33 cellular contexts compared by ENCODE assay signal in genomic region chr14:36550899-36551298, GRCh38. TPM values are rescaled to one million over a fixed set of nuclear protein-coding genes. Genes with fewer than 3 reads are reported as not detected.
"Had no signal": no experiment of that assay in that cellular context is flagged by ENCODE, and none has a peak within 500 bp of the region (broad histone marks: within the 10 kb centered on the region; RNA-seq: fewer than 3 reads in every experiment).

No MANE protein-coding gene starts in this region.

- H3K36me3 Mint-ChIP-seq: stimulated activated effector memory CD8-positive, alpha-beta T cell treated with anti-CD3 and anti-CD28 coated beads, Interleukin-12 subunit alpha, Interleukin-12 subunit beta, amount 100 ng/mL, for 72 hours; stimulated activated memory B cell treated with anti-CD40 and anti-IgM and Interleukin-4, amounts not matched to agents 10 μg/mL and 1 μg/mL and 100 μg/mL, for 72 hours; stimulated activated naive B cell treated with anti-CD40 and anti-IgM and Interleukin-4, amounts not matched to agents 10 μg/mL and 1 μg/mL and 100 μg/mL, for 72 hours; type B pancreatic cell had no signal

- DNase-seq: stimulated activated CD4-positive, alpha-beta T cell treated with anti-CD3 and anti-CD28 coated beads, Interleukin-2, amount 100 ng/mL, for 48 hours; stimulated activated CD4-positive, alpha-beta T cell treated with anti-CD3 and anti-CD28 coated beads, Interleukin-4, amount 100 ng/mL, for 1 hour; stimulated activated CD4-positive, alpha-beta T cell treated with anti-CD3 and anti-CD28 coated beads, Interleukin-4, amount 100 ng/mL, for 24 hours; stimulated activated CD4-positive, alpha-beta T cell treated with anti-CD3 and anti-CD28 coated beads, Interleukin-4, amount 100 ng/mL, for 4 hours; stimulated activated CD8-positive, alpha-beta memory T cell treated with anti-CD3 and anti-CD28 coated beads, Interleukin-4, amount 100 ng/mL, for 48 hours; stimulated activated naive B cell treated with anti-CD40 and anti-IgM and Interleukin-4, amounts not matched to agents 10 μg/mL and 1 μg/mL and 100 μg/mL, for 72 hours; stimulated activated naive CD4-positive, alpha-beta T cell; stimulated activated naive CD4-positive, alpha-beta T cell treated with Interleukin-2 at 50 U/mL for 16 hours; stimulated activated naive CD8-positive, alpha-beta T cell treated with anti-CD3 and anti-CD28 coated beads, Interleukin-15, amount 100 ng/mL, for 72 hours; stimulated activated naive CD8-positive, alpha-beta T cell treated with anti-CD3 and anti-CD28 coated beads, Interleukin-15, Interleukin-2, amounts not matched to agents 100 U/mL and 50 U/mL, for 24 hours; stomach; substantia nigra; testis; thyroid gland; tibial artery; transverse colon; trophoblast cell; upper lobe of left lung; upper lobe of right lung; uterus had no signal

- ATAC-seq: stimulated activated effector memory CD8-positive, alpha-beta T cell treated with anti-CD3 and anti-CD28 coated beads, Interleukin-12 subunit alpha, Interleukin-12 subunit beta, amount 100 ng/mL, for 72 hours; stimulated activated memory B cell treated with anti-CD40 and anti-IgM and Interleukin-4, amounts not matched to agents 10 μg/mL and 1 μg/mL and 100 μg/mL, for 72 hours; stimulated activated naive B cell treated with anti-CD40 and anti-IgM and Interleukin-4, amounts not matched to agents 10 μg/mL and 1 μg/mL and 100 μg/mL, for 72 hours; stimulated activated naive CD8-positive, alpha-beta T cell treated with anti-CD3 and anti-CD28 coated beads, Interleukin-15, amount 100 ng/mL, for 72 hours; stimulated activated naive CD8-positive, alpha-beta T cell treated with anti-CD3 and anti-CD28 coated beads, Interleukin-15, Interleukin-2, amounts not matched to agents 100 U/mL and 50 U/mL, for 24 hours; upper lobe of right lung had no signal

- FAIRE-seq: urothelium cell line had no signal

- H3K27me3 ChIP-seq: testis, thyroid gland, tibial nerve, upper lobe of left lung, upper lobe of right lung, vagina had no signal

- H3K4me1 Mint-ChIP-seq: stimulated activated effector memory CD8-positive, alpha-beta T cell treated with anti-CD3 and anti-CD28 coated beads, Interleukin-12 subunit alpha, Interleukin-12 subunit beta, amount 100 ng/mL, for 72 hours; stimulated activated memory B cell treated with anti-CD40 and anti-IgM and Interleukin-4, amounts not matched to agents 10 μg/mL and 1 μg/mL and 100 μg/mL, for 72 hours; stimulated activated naive B cell treated with anti-CD40 and anti-IgM and Interleukin-4, amounts not matched to agents 10 μg/mL and 1 μg/mL and 100 μg/mL, for 72 hours; stimulated activated naive CD8-positive, alpha-beta T cell treated with anti-CD3 and anti-CD28 coated beads, Interleukin-15, amount 100 ng/mL, for 72 hours had no signal

- H3K27ac ChIP-seq: stomach, suprapubic skin, testis, thoracic aorta, thyroid gland, tibial artery, tibial nerve, transverse colon, upper lobe of left lung, upper lobe of right lung, uterus, vagina had no signal

- H3K4me3 ChIP-seq: stomach, suprapubic skin, testis, thoracic aorta, thyroid gland, tibial artery, tibial nerve, transverse colon, upper lobe of left lung, upper lobe of right lung, uterus, vagina had no signal

- H3K27ac Mint-ChIP-seq: stimulated activated effector memory CD8-positive, alpha-beta T cell treated with anti-CD3 and anti-CD28 coated beads, Interleukin-12 subunit alpha, Interleukin-12 subunit beta, amount 100 ng/mL, for 72 hours; stimulated activated memory B cell treated with anti-CD40 and anti-IgM and Interleukin-4, amounts not matched to agents 10 μg/mL and 1 μg/mL and 100 μg/mL, for 72 hours; stimulated activated naive B cell treated with anti-CD40 and anti-IgM and Interleukin-4, amounts not matched to agents 10 μg/mL and 1 μg/mL and 100 μg/mL, for 72 hours; stimulated activated naive CD8-positive, alpha-beta T cell treated with anti-CD3 and anti-CD28 coated beads, Interleukin-15, amount 100 ng/mL, for 72 hours; stimulated activated naive CD8-positive, alpha-beta T cell treated with anti-CD3 and anti-CD28 coated beads, Interleukin-15, Interleukin-2, amounts not matched to agents 100 ng/mL and 50 ng/mL, for 24 hours; type B pancreatic cell had no signal

- H3K4me3 Mint-ChIP-seq: stimulated activated effector memory CD8-positive, alpha-beta T cell treated with anti-CD3 and anti-CD28 coated beads, Interleukin-12 subunit alpha, Interleukin-12 subunit beta, amount 100 ng/mL, for 72 hours; stimulated activated memory B cell treated with anti-CD40 and anti-IgM and Interleukin-4, amounts not matched to agents 10 μg/mL and 1 μg/mL and 100 μg/mL, for 72 hours; stimulated activated naive B cell treated with anti-CD40 and anti-IgM and Interleukin-4, amounts not matched to agents 10 μg/mL and 1 μg/mL and 100 μg/mL, for 72 hours; stimulated activated naive CD8-positive, alpha-beta T cell treated with anti-CD3 and anti-CD28 coated beads, Interleukin-15, amount 100 ng/mL, for 72 hours; stimulated activated naive CD8-positive, alpha-beta T cell treated with anti-CD3 and anti-CD28 coated beads, Interleukin-15, Interleukin-2, amounts not matched to agents 100 ng/mL and 50 ng/mL, for 24 hours; type B pancreatic cell had no signal

- H3K9me3 ChIP-seq: stomach, suprapubic skin, testis, thoracic aorta, thyroid gland, tibial artery, tibial nerve, transverse colon, upper lobe of left lung, upper lobe of right lung, uterus, vagina had no signal

- H3K36me3 ChIP-seq: stomach, suprapubic skin, thoracic aorta, thyroid gland, tibial artery, tibial nerve, transverse colon, upper lobe of left lung, upper lobe of right lung, uterus, vagina had no signal

- H3K4me1 ChIP-seq: stomach, suprapubic skin, testis, thyroid gland, tibial artery, tibial nerve, transverse colon, upper lobe of left lung, upper lobe of right lung, uterus, vagina had no signal

RNA-seq across cellular contexts. Expression of gene NKX2-1, which starts 30.9 kb away (rescaled TPM):
- total RNA-seq: subcutaneous adipose tissue, suprapubic skin, thoracic aorta, tibial nerve, transverse colon, ureter, urinary bladder, uterus, vagina had no signal
- polyA plus RNA-seq: stomach, urinary bladder had no signal

RNA-seq across cellular contexts. Expression of gene NKX2-8, which starts 31.5 kb away (rescaled TPM):
- total RNA-seq: stomach, subcutaneous adipose tissue, temporal lobe, thoracic aorta, tibial nerve, transverse colon, ureter, urinary bladder, vagina had no signal
- polyA plus RNA-seq: urinary bladder had no signal
